Comparison of ENCODE assay signal across 1 cellular context in the genomic region with DNA sequence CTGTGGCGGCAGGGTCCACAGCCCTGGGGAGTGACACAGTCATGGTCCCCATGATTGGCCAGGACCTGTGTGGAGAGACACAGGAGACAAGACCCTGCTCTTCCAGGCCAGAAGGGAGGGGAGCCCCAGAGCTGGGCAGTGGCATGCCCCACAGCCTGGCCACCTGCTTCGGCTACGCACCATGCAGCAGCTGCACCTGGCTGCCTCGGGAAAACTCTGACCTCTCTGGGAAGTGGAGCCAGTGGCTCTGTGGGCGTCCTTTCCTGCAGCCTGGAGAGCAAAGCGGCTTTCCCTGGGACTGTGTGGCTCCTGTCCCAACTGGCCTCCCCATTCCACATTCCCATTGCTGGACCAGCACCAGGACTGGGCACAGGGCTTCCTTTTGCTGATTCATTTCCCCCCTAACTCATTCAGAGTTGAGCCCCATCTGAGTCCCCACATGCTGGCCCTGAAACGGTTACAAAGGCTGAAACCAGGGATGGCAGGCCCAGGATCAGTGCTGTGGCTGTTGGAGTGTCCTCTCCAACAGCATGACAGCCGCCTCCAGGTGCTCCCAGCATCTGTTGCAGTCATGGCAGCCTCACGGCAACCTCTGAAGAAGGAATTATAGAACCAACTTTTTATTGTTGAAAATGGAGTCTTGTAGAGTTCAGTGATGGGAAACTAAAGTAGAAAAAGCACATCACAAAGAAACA.
TF ChIP-seq lines count a peak whose summit lies in the region.

No MANE protein-coding gene starts in this region.

TF ChIP-seq in IMR-90, 13 proteins besides CTCF, POLR2A, EP300 and RAD21 (continued from another document):
- no peak for TF ChIP-seq RCOR1 (IDR thresholded peaks at IDR 0.05; ENCODE audit: insufficient replicate concordance, low read length)
